1 cellular context compared by ENCODE assay signal in the genomic region with DNA sequence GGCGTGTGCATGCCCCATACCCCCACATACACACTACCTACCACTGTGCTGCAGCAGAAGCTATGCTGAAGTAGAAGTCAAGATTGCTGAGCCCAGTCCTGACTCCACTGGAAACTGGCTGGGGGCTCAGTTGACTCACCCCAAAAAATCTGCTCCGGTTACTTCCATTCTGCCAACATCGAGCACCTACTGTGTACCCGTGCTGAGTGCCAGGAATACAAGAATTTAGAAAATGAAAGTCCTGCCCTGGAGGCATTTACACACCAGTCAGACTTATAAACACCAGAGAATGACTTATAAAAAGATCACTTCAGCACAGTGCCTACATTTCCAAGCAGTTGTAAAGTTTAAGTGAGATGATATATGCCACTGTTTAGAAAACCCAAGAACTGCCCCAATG.
TF ChIP-seq lines count a peak whose summit lies in the region.

No MANE protein-coding gene starts in this region.

TF ChIP-seq in GM12878, 131 proteins besides CTCF, POLR2A, EP300 and RAD21:
- TF ChIP-seq CREB1 (IDR thresholded peaks at IDR 0.05; ENCODE audit: low read depth) (no peak), EGR1 (IDR thresholded peaks at IDR 0.05; ENCODE audit: borderline replicate concordance in 1 of 2, low read depth in 2 of 2, low read length in 2 of 2) (no peak), RBBP5 (conservative IDR thresholded peaks at IDR 0.05) (no peak), RUNX3 (IDR thresholded peaks at IDR 0.05; ENCODE audit: low read length) (no peak), GATAD2B (conservative IDR thresholded peaks at IDR 0.05; ENCODE audit: low read depth) (no peak), SUZ12 (IDR thresholded peaks at IDR 0.05; ENCODE audit: unreplicated experiment) (no peak), TCF7 (IDR thresholded peaks at IDR 0.05; ENCODE audit: borderline replicate concordance) (no peak), FOXM1 (IDR thresholded peaks at IDR 0.05; ENCODE audit: low read depth, low read length) (no peak), SMAD1 (IDR thresholded peaks at IDR 0.05; ENCODE audit: low read depth, partially characterized antibody) (no peak), TCF12 (IDR thresholded peaks at IDR 0.05; ENCODE audit: low read depth, low read length) (no peak), ZNF384 (IDR thresholded peaks at IDR 0.05; ENCODE audit: borderline replicate concordance, low read depth, low read length) (no peak), FOS (IDR thresholded peaks at IDR 0.05; ENCODE audit: borderline replicate concordance, extremely low read depth, insufficient read length) (no peak), MEF2B (IDR thresholded peaks at IDR 0.05; ENCODE audit: partially characterized antibody, poor library complexity, severe bottlenecking) (no peak), NR2C1 (IDR thresholded peaks at IDR 0.05) (no peak)
- TF ChIP-seq, protein P1, sequence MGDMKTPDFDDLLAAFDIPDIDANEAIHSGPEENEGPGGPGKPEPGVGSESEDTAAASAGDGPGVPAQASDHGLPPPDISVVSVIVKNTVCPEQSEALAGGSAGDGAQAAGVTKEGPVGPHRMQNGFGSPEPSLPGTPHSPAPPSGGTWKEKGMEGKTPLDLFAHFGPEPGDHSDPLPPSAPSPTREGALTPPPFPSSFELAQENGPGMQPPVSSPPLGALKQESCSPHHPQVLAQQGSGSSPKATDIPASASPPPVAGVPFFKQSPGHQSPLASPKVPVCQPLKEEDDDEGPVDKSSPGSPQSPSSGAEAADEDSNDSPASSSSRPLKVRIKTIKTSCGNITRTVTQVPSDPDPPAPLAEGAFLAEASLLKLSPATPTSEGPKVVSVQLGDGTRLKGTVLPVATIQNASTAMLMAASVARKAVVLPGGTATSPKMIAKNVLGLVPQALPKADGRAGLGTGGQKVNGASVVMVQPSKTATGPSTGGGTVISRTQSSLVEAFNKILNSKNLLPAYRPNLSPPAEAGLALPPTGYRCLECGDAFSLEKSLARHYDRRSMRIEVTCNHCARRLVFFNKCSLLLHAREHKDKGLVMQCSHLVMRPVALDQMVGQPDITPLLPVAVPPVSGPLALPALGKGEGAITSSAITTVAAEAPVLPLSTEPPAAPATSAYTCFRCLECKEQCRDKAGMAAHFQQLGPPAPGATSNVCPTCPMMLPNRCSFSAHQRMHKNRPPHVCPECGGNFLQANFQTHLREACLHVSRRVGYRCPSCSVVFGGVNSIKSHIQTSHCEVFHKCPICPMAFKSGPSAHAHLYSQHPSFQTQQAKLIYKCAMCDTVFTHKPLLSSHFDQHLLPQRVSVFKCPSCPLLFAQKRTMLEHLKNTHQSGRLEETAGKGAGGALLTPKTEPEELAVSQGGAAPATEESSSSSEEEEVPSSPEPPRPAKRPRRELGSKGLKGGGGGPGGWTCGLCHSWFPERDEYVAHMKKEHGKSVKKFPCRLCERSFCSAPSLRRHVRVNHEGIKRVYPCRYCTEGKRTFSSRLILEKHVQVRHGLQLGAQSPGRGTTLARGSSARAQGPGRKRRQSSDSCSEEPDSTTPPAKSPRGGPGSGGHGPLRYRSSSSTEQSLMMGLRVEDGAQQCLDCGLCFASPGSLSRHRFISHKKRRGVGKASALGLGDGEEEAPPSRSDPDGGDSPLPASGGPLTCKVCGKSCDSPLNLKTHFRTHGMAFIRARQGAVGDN (IDR thresholded peaks at IDR 0.05) = no peak
- TF ChIP-seq, protein P2, sequence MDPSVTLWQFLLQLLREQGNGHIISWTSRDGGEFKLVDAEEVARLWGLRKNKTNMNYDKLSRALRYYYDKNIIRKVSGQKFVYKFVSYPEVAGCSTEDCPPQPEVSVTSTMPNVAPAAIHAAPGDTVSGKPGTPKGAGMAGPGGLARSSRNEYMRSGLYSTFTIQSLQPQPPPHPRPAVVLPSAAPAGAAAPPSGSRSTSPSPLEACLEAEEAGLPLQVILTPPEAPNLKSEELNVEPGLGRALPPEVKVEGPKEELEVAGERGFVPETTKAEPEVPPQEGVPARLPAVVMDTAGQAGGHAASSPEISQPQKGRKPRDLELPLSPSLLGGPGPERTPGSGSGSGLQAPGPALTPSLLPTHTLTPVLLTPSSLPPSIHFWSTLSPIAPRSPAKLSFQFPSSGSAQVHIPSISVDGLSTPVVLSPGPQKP (IDR thresholded peaks at IDR 0.05; ENCODE audit: low read depth, low read length) = no peak
- TF ChIP-seq, protein P3, sequence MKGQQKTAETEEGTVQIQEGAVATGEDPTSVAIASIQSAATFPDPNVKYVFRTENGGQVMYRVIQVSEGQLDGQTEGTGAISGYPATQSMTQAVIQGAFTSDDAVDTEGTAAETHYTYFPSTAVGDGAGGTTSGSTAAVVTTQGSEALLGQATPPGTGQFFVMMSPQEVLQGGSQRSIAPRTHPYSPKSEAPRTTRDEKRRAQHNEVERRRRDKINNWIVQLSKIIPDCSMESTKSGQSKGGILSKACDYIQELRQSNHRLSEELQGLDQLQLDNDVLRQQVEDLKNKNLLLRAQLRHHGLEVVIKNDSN (IDR thresholded peaks at IDR 0.05; ENCODE audit: borderline replicate concordance, extremely low read length, insufficient read depth, low read depth, low read length) = no peak
